In the genomic region with DNA sequence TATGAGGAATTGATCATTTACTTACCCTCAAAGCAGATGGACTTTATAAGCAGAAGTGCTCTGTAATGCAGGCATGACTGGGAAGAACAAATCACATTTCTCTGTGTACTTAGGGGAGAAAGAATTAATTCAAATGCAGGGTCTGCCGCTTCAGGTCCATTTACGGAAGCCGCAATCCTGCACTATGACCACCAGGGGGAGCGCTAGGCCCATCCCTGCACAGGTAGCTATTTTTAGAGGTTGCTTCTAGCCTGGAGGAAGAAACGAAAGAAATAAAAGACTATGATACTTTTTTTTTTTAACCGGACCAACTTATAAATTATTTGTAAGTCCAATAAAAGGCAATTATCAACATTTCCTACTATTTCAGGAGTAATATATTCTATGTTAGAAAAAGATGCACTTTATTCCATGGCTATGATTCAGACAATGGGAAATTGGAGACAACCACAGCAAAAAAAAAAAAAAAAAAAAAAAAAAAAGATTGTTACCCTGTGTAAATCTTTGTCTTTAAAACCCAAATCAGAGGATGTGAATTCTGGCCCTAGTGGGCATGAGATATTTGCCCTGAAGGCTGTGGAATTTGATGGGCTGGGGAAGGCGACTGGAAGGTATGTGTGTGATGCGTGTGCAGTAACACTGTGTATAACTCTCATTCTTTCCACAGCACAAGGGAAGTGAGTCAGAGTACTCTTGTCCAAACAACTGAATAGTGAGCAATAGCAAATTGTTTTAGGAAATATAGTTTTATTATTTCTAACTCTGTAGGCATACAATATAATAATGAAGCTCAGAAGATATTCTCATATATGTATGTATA, we compare ENCODE assay signal across 8 cellular contexts. TPM values are rescaled to one million over a fixed set of nuclear protein-coding genes. Genes with fewer than 3 reads are reported as not detected.
A peak's percentile ranks its signal among the peaks of the same experiment; 100 is the strongest.
DNase-seq lines count a peak whose midpoint lies in the region; ATAC-seq and TF ChIP-seq lines count a peak whose summit lies in the region.

No MANE protein-coding gene starts in this region.

- peaks cover 0 to 8% (median 3%) of the 10 kb centered on the region in 7 donors for H3K4me1 Mint-ChIP-seq in naive thymus-derived CD4-positive, alpha-beta T cell

- no peaks in the 10 kb centered on the region for H3K9me3 Mint-ChIP-seq in naive thymus-derived CD4-positive, alpha-beta T cell

- peak overlapping the region in 3 of 10 donors; percentile 20 to 51 (median 22) for H3K4me3 Mint-ChIP-seq in naive thymus-derived CD4-positive, alpha-beta T cell

- H3K27ac Mint-ChIP-seq in naive thymus-derived CD4-positive, alpha-beta T cell = no peak overlapping the region

- H3K27me3 ChIP-seq in NT2/D1 (ENCODE audit: insufficient read depth, insufficient read length) = no peaks in the 10 kb centered on the region
- peaks cover 0 to 4% of the 10 kb centered on the region in 2 donors for H3K27me3 ChIP-seq in naive thymus-derived CD4-positive, alpha-beta T cell (ENCODE audit: control insufficient read depth in 2 of 2, insufficient read depth in 2 of 2, low read length in 2 of 2)

- ATAC-seq in GM18519 (IDR thresholded peaks at IDR 0.05; ENCODE audit: low FRiP score, unreplicated experiment) (peak; percentile 76), HG03378 (IDR thresholded peaks at IDR 0.05; ENCODE audit: unreplicated experiment) (peak; percentile 67)
- peak; percentile 83 for ATAC-seq in naive thymus-derived CD4-positive, alpha-beta T cell

- intact Hi-C loops in naive thymus-derived CD4-positive, alpha-beta T cell (cut with micrococcal nuclease) = loop anchor here (1.0 to 5.0 kb wide), 3 partner anchors 1714 to 1905 kb away; partner anchors contain the start of gene OMA1 (in 2 of the 2)

- no peaks in the 10 kb centered on the region for H3K36me3 ChIP-seq in NT2/D1 (ENCODE audit: insufficient read depth, insufficient read length, low read length)
- H3K36me3 ChIP-seq in naive thymus-derived CD4-positive, alpha-beta T cell (ENCODE audit: control insufficient read depth in 2 of 3, insufficient read depth in 3 of 3, low read length in 3 of 3) = no peaks in the 10 kb centered on the region

- peak; percentile 97 for DNase-seq in AG10803 (ENCODE audit: low read depth)
- DNase-seq in NT2/D1 (ENCODE audit: low read depth, low spot score) = peak; percentile 88
- peak; percentile 63 for DNase-seq in activated CD8-positive, alpha-beta memory T cell treated with anti-CD3 and anti-CD28 coated beads, Interleukin-2, amount 50 U/mL, for 4 hours
- DNase-seq in epithelial cell of prostate (ENCODE audit: low read depth, low spot score) = peak; percentile 72
- peak; percentile 39 to 76 (median 56) for DNase-seq in naive thymus-derived CD4-positive, alpha-beta T cell
- peak; percentile 32 to 38 for DNase-seq in stimulated activated CD8-positive, alpha-beta memory T cell treated with anti-CD3 and anti-CD28 coated beads, Interleukin-7, amount 100 ng/mL, for 4 hours (ENCODE audit: low read depth in 2 of 2)

- H3K27me3 Mint-ChIP-seq in naive thymus-derived CD4-positive, alpha-beta T cell = peaks cover 0 to 31% (median 23%) of the 10 kb centered on the region in 5 donors

- CTCF ChIA-PET in naive thymus-derived CD4-positive, alpha-beta T cell (lab: Charles Lee) = interaction anchor here (0.6 to 1.2 kb wide), 4 partner anchors 11 to 1713 kb away, joined by 3 to 9 read pairs (median 3); no protein-coding TSS in a partner anchor

- no peak overlapping the region for H3K9ac ChIP-seq in NT2/D1 (ENCODE audit: insufficient read length, low read depth)

- no peaks in the 10 kb centered on the region for H3K36me3 Mint-ChIP-seq in naive thymus-derived CD4-positive, alpha-beta T cell

- no peaks in the 10 kb centered on the region for H3K4me1 ChIP-seq in NT2/D1 (ENCODE audit: insufficient read depth, insufficient read length)
- H3K4me1 ChIP-seq in naive thymus-derived CD4-positive, alpha-beta T cell (ENCODE audit: control insufficient read depth in 2 of 2, insufficient read depth in 2 of 2, low read length in 2 of 2) = no peaks in the 10 kb centered on the region

- peak overlapping the region; percentile 35 for H3K27ac ChIP-seq in epithelial cell of prostate
- no peak overlapping the region for H3K27ac ChIP-seq in naive thymus-derived CD4-positive, alpha-beta T cell (ENCODE audit: low read depth, low read length)

- POLR2A ChIA-PET in naive thymus-derived CD4-positive, alpha-beta T cell (lab: Charles Lee) = no interaction called here

- peak; percentile 98 for TF ChIP-seq CTCF in AG10803 (conservative IDR thresholded peaks at IDR 0.05; ENCODE audit: low read length)

- H3K4me3 ChIP-seq in AG10803 (ENCODE audit: low read length) (no peak overlapping the region), NT2/D1 (ENCODE audit: insufficient read length, low read depth) (no peak overlapping the region)
- no peak overlapping the region for H3K4me3 ChIP-seq in naive thymus-derived CD4-positive, alpha-beta T cell (ENCODE audit: low read length)

- no peaks in the 10 kb centered on the region for H3K9me3 ChIP-seq in NT2/D1 (ENCODE audit: insufficient read depth, low read length)
- no peaks in the 10 kb centered on the region for H3K9me3 ChIP-seq in naive thymus-derived CD4-positive, alpha-beta T cell (ENCODE audit: control insufficient read depth in 2 of 3, low read length in 3 of 3)

RNA-seq across cellular contexts. Expression of gene FYB2, which starts 12.9 kb away (rescaled TPM):
- not detected for total RNA-seq in naive thymus-derived CD4-positive, alpha-beta T cell
- polyA plus RNA-seq in naive thymus-derived CD4-positive, alpha-beta T cell = not detected

RNA-seq across cellular contexts. Expression of gene C8A, which starts 22.5 kb away (rescaled TPM):
- total RNA-seq in naive thymus-derived CD4-positive, alpha-beta T cell = not detected
- not detected for polyA plus RNA-seq in naive thymus-derived CD4-positive, alpha-beta T cell

Comparison
In these comparisons a context has a peak if more than half of its experiments do, and no peak if none do; other contexts are left out.
1. DNase-seq: peak in every context shown above with its lines; median percentile 97 in AG10803; 88 in NT2/D1; 72 in epithelial cell of prostate; 63 in activated CD8-positive, alpha-beta memory T cell treated with anti-CD3 and anti-CD28 coated beads, Interleukin-2, amount 50 U/mL, for 4 hours; 56 in naive thymus-derived CD4-positive, alpha-beta T cell; 35 in stimulated activated CD8-positive, alpha-beta memory T cell treated with anti-CD3 and anti-CD28 coated beads, Interleukin-7, amount 100 ng/mL, for 4 hours.